10 cellular contexts compared by ENCODE assay signal in the genomic region with DNA sequence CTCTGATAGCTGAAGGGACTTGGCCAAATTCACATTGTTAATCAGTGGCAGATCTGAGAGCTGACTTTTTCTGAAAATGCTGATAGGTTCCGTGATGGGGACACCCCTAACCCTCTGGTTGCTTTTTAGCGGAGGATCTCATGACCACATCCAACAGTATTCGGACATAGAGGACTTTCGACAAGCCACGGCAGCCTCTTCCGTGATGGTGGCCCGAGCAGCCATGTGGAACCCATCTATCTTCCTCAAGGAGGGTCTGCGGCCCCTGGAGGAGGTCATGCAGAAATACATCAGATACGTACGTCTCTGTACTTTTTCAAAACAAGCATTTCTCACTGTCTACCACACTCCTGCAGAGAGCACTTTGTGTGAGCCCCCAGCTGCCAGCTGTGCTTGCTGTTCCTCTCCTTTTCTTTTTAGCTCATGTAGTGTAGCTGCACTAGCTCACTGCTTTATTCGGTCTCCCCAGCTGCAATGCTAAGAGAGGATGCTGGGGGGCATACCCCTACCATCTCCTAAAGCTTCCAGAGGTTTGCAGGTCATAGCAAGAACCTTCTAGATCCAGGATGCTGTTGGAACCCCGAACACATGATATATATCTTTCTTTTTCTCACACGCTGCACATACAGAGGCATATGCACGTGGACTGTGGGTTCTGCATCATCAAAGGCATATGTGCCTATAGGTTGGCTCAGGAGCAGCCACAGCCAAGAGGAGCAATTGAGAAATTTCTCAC. TPM values are rescaled to one million over a fixed set of nuclear protein-coding genes. Genes with fewer than 3 reads are reported as not detected.
A peak's percentile ranks its signal among the peaks of the same experiment; 100 is the strongest.
DNase-seq lines count a peak whose midpoint lies in the region; ATAC-seq and TF ChIP-seq lines count a peak whose summit lies in the region.
"Had no signal": no experiment of that assay in that cellular context is flagged by ENCODE, and none has a peak within 500 bp of the region (broad histone marks: within the 10 kb centered on the region; RNA-seq: fewer than 3 reads in every experiment).

No MANE protein-coding gene starts in this region.

- POLR2A ChIA-PET in activated CD8-positive, alpha-beta T cell treated with anti-CD3 and anti-CD28 coated beads for 36 hours (lab: Charles Lee) = interaction anchor here (1.0 to 4.5 kb wide), 6 partner anchors 9 to 95 kb away, joined by 3 to 16 read pairs (median 4); a partner anchor contains a TSS

- no peaks in the 10 kb centered on the region for H3K9me3 ChIP-seq in psoas muscle
- no peaks in the 10 kb centered on the region for H3K9me3 ChIP-seq in testis
- no peaks in the 10 kb centered on the region for H3K9me3 ChIP-seq in mesenchymal stem cell (ENCODE audit: control insufficient read depth, low read length)
- H3K9me3 ChIP-seq: MG63 had no signal

- H2AK5ac ChIP-seq in mesenchymal stem cell (ENCODE audit: low read length, severe bottlenecking) = no peak overlapping the region

- no peak overlapping the region for H3K23ac ChIP-seq in mesenchymal stem cell (ENCODE audit: low read length in 2 of 2)

- peaks cover 74% of the 10 kb centered on the region for H3K36me3 Mint-ChIP-seq in activated CD8-positive, alpha-beta T cell treated with anti-CD3 and anti-CD28 coated beads for 36 hours (ENCODE audit: low read depth)

- no peak overlapping the region for H3K4ac ChIP-seq in mesenchymal stem cell (ENCODE audit: low read depth in 1 of 2, low read length in 2 of 2)

- intact Hi-C loops in activated CD8-positive, alpha-beta T cell treated with anti-CD3 and anti-CD28 coated beads for 36 hours (cut with micrococcal nuclease) = no loop called here
- intact Hi-C loops in psoas muscle (cut with DNase I) (loop anchor here (5.0 to 10.0 kb wide), 2 partner anchors 156 to 244 kb away; a partner anchor contains a TSS), testis (cut with DNase I; ENCODE audit: low total_unique reads) (no loop called here)

- no peak overlapping the region for H3K9ac ChIP-seq in mesenchymal stem cell (ENCODE audit: low read length)

- no peak overlapping the region for H3K4me3 Mint-ChIP-seq in activated CD8-positive, alpha-beta T cell treated with anti-CD3 and anti-CD28 coated beads for 36 hours

- in situ Hi-C loops in GM13976 (cut with MboI; ENCODE audit: low sequenced_read_pairs, unreplicated experiment) = no loop called here

- H3K4me1 ChIP-seq in psoas muscle (peaks cover 71% of the 10 kb centered on the region), testis (peaks cover 29% of the 10 kb centered on the region), mesenchymal stem cell (ENCODE audit: control insufficient read depth, insufficient read depth, low read depth, low read length) (peaks cover 27% of the 10 kb centered on the region)

- 89 to 96% (median 92%) methylated on average over 14 of the region's 14 CpGs for WGBS in psoas muscle, 3 donors
- WGBS in testis, 2 donors = 88 to 90% methylated on average over 14 of the region's 14 CpGs
- WGBS in mesenchymal stem cell = 91% methylated on average over 14 of the region's 14 CpGs

- H2BK15ac ChIP-seq in mesenchymal stem cell (ENCODE audit: low read depth, poor library complexity, severe bottlenecking) = no peak overlapping the region

- H2BK120ac ChIP-seq in mesenchymal stem cell (ENCODE audit: low read depth, low read length) = no peak overlapping the region

- no peak for TF ChIP-seq POLR2A in testis (IDR thresholded peaks at IDR 0.05)

- H3K14ac ChIP-seq in mesenchymal stem cell (ENCODE audit: low read length in 2 of 2) = no peak overlapping the region

- H3K27me3 ChIP-seq in psoas muscle (ENCODE audit: insufficient read depth in 3 of 3, low read length in 2 of 3) (no peaks in the 10 kb centered on the region), testis (no peaks in the 10 kb centered on the region), mesenchymal stem cell (ENCODE audit: control insufficient read depth in 1 of 2, insufficient read depth in 1 of 2, low read length in 2 of 2) (no peaks in the 10 kb centered on the region)
- H3K27me3 ChIP-seq: MG63 had no signal

- no peaks in the 10 kb centered on the region for H3K9me3 Mint-ChIP-seq in activated CD8-positive, alpha-beta T cell treated with anti-CD3 and anti-CD28 coated beads for 36 hours

- H3K36me3 ChIP-seq in psoas muscle (ENCODE audit: insufficient read depth in 1 of 2, low read depth in 1 of 2) = peaks cover 0 to 20% of the 10 kb centered on the region in 2 donors
- H3K36me3 ChIP-seq in testis (ENCODE audit: low read depth, missing control alignments) = no peaks in the 10 kb centered on the region
- H3K36me3 ChIP-seq in mesenchymal stem cell (ENCODE audit: control insufficient read depth in 1 of 2, insufficient read depth in 2 of 2, low read depth in 1 of 2, low read length in 2 of 2) = peaks cover 44 to 55% of the 10 kb centered on the region in 2 experiments
- H3K36me3 ChIP-seq: MG63 had no signal

- DNase-seq in GM13976 (ENCODE audit: low spot score) = peak; percentile 56
- peak; percentile 45 for DNase-seq in activated CD8-positive, alpha-beta T cell treated with anti-CD3 and anti-CD28 coated beads for 36 hours
- no peak for DNase-seq in psoas muscle
- no peak for DNase-seq in testis
- no peak for DNase-seq in mesenchymal stem cell
- no peak for DNase-seq in NCI-H1105 (lab: John Stamatoyannopoulos, UW)
- DNase-seq: activated gamma-delta T cell, MG63 had no signal

- H3K18ac ChIP-seq in mesenchymal stem cell (ENCODE audit: low read depth in 1 of 2, low read length in 2 of 2) = no peak overlapping the region

- CTCF ChIA-PET in activated CD8-positive, alpha-beta T cell treated with anti-CD3 and anti-CD28 coated beads for 36 hours (lab: Charles Lee) = interaction anchor here (0.9 to 1.5 kb wide), 4 partner anchors 9 to 77 kb away, joined by 3 to 6 read pairs (median 4); no protein-coding TSS in a partner anchor

- peak overlapping the region; percentile 81 for H3K27ac ChIP-seq in psoas muscle
- no peak overlapping the region for H3K27ac ChIP-seq in testis
- H3K27ac ChIP-seq in mesenchymal stem cell (ENCODE audit: low read length, poor library complexity, severe bottlenecking) = no peak overlapping the region

- H2AFZ ChIP-seq in mesenchymal stem cell (ENCODE audit: low read depth, low read length) = no peak overlapping the region

- H3K4me1 Mint-ChIP-seq in activated CD8-positive, alpha-beta T cell treated with anti-CD3 and anti-CD28 coated beads for 36 hours (ENCODE audit: low read depth) = peaks cover 67% of the 10 kb centered on the region

- no peak overlapping the region for H2BK12ac ChIP-seq in mesenchymal stem cell (ENCODE audit: low read length in 2 of 2)

- H3K4me3 ChIP-seq in psoas muscle = no peak overlapping the region
- no peak overlapping the region for H3K4me3 ChIP-seq in testis
- H3K4me3 ChIP-seq in mesenchymal stem cell (ENCODE audit: insufficient read depth in 1 of 2, low read depth in 1 of 2, low read length in 2 of 2) = no peak overlapping the region
- H3K4me3 ChIP-seq: MG63 had no signal

- no peak overlapping the region for H2BK5ac ChIP-seq in mesenchymal stem cell (ENCODE audit: low read depth, low read length, poor library complexity, severe bottlenecking)

- peak; percentile 33 for ATAC-seq in HG02588 (IDR thresholded peaks at IDR 0.05; ENCODE audit: unreplicated experiment)
- ATAC-seq in activated CD8-positive, alpha-beta T cell treated with anti-CD3 and anti-CD28 coated beads for 36 hours = no peak
- no peak for ATAC-seq in psoas muscle

- no peak overlapping the region for H3K4me2 ChIP-seq in mesenchymal stem cell (ENCODE audit: low read length, poor library complexity, severe bottlenecking)

- H3K27me3 Mint-ChIP-seq in activated CD8-positive, alpha-beta T cell treated with anti-CD3 and anti-CD28 coated beads for 36 hours = no peaks in the 10 kb centered on the region

- H4K91ac ChIP-seq in mesenchymal stem cell (ENCODE audit: low read length) = no peak overlapping the region

- H3K79me1 ChIP-seq in mesenchymal stem cell (replicated peaks; ENCODE audit: low read length, poor library complexity, severe bottlenecking) = no peaks in the 10 kb centered on the region

- TF ChIP-seq CTCF in GM13976 (IDR thresholded peaks at IDR 0.05; ENCODE audit: borderline replicate concordance, control extremely low read depth, extremely low read depth, insufficient read depth, missing control alignments) = no peak
- TF ChIP-seq CTCF in activated CD8-positive, alpha-beta T cell treated with anti-CD3 and anti-CD28 coated beads for 36 hours (IDR thresholded peaks at IDR 0.05) = no peak
- no peak for TF ChIP-seq CTCF in psoas muscle (IDR thresholded peaks at IDR 0.05)
- no peak for TF ChIP-seq CTCF in testis (IDR thresholded peaks at IDR 0.05)

- no peak overlapping the region for H4K8ac ChIP-seq in mesenchymal stem cell (ENCODE audit: low read length)

- peak overlapping the region; percentile 86 for H3K27ac Mint-ChIP-seq in activated CD8-positive, alpha-beta T cell treated with anti-CD3 and anti-CD28 coated beads for 36 hours

RNA-seq across cellular contexts. Expression of a gene that starts 14.2 kb away (rescaled TPM):
- total RNA-seq in activated CD8-positive, alpha-beta T cell treated with anti-CD3 and anti-CD28 coated beads for 36 hours = 100 to 1,000 TPM; 102 to 104 TPM
- total RNA-seq in psoas muscle (10 to 100 TPM; 40.8 to 53.5 (median 44.0) TPM), testis (100 to 1,000 TPM in 1 of 2 donors, 10 to 100 TPM in 1; 94.7 to 115 TPM)
- polyA plus RNA-seq in psoas muscle (10 to 100 TPM in 2 of 3 donors, 1 to 10 TPM in 1; 9.8 to 43.1 (median 17.3) TPM), testis (ENCODE audit: insufficient read depth, low read depth, low replicate concordance) (78.0 TPM)
- polyA plus RNA-seq in mesenchymal stem cell (2013, experiment 1 of 2) = 11.8 TPM
- polyA plus RNA-seq in mesenchymal stem cell (2013, experiment 2 of 2) = 11.8 TPM

RNA-seq across cellular contexts. Expression of a gene that starts 47.9 kb away (rescaled TPM):
- total RNA-seq in activated CD8-positive, alpha-beta T cell treated with anti-CD3 and anti-CD28 coated beads for 36 hours = 10 to 100 TPM; 34.2 to 35.1 TPM
- 10 to 100 TPM in 2 of 4 donors, 1 to 10 TPM in 2; 7.0 to 10.5 (median 9.8) TPM for total RNA-seq in psoas muscle
- polyA plus RNA-seq in psoas muscle = 10 to 100 TPM in 1 of 3 donors, 1 to 10 TPM in 2; 3.4 to 15.1 (median 9.5) TPM
- total RNA-seq in testis = 10 to 100 TPM; 24.6 to 32.4 TPM
- polyA plus RNA-seq in testis (ENCODE audit: insufficient read depth, low read depth, low replicate concordance) = 62.5 TPM
- polyA plus RNA-seq in mesenchymal stem cell (2013, experiment 1 of 2) = 5.1 TPM
- 5.3 TPM for polyA plus RNA-seq in mesenchymal stem cell (2013, experiment 2 of 2)

RNA-seq across cellular contexts. Expression of a gene that starts 47.9 kb away (rescaled TPM):
- 10 to 100 TPM; 16.6 to 17.3 TPM for total RNA-seq in activated CD8-positive, alpha-beta T cell treated with anti-CD3 and anti-CD28 coated beads for 36 hours
- 10 to 100 TPM; 10.0 to 19.3 (median 14.4) TPM for total RNA-seq in psoas muscle
- 10 to 100 TPM; 11.9 to 20.2 (median 12.6) TPM for polyA plus RNA-seq in psoas muscle
- 10 to 100 TPM; 19.1 to 19.9 TPM for total RNA-seq in testis
- polyA plus RNA-seq in testis (ENCODE audit: insufficient read depth, low read depth, low replicate concordance) = 18.6 TPM
- 4.4 TPM for polyA plus RNA-seq in mesenchymal stem cell (2013, experiment 1 of 2)
- polyA plus RNA-seq in mesenchymal stem cell (2013, experiment 2 of 2) = 4.6 TPM

RNA-seq across cellular contexts. Expression of a gene that starts 55.3 kb away (rescaled TPM):
- not detected for total RNA-seq in activated CD8-positive, alpha-beta T cell treated with anti-CD3 and anti-CD28 coated beads for 36 hours
- not detected for total RNA-seq in psoas muscle
- under 1 TPM in 1 of 3 donors, not detected in 2; 0.05 TPM for polyA plus RNA-seq in psoas muscle
- total RNA-seq in testis = 1 to 10 TPM; 2.4 to 4.1 TPM
- 3.2 TPM for polyA plus RNA-seq in testis (ENCODE audit: insufficient read depth, low read depth, low replicate concordance)
- polyA plus RNA-seq in mesenchymal stem cell (2013, experiment 1 of 2) = not detected
- polyA plus RNA-seq in mesenchymal stem cell (2013, experiment 2 of 2) = not detected
- total RNA-seq: T-helper 2 cell treated with Interferon-gamma antibody and Interleukin-4, amounts not matched to agents 100 ng/mL and 5 ng/mL, for 36 hours had no signal

Comparison
In these comparisons a context has a peak if more than half of its experiments do, and no peak if none do; other contexts are left out.
1. DNase-seq: peak in GM13976 (single experiment) and activated CD8-positive, alpha-beta T cell treated with anti-CD3 and anti-CD28 coated beads for 36 hours (single experiment); none in psoas muscle (0 of 2), testis (single experiment), mesenchymal stem cell (single experiment) and NCI-H1105 (single experiment).
2. intact Hi-C loops: an anchor here in psoas muscle (5.0 to 10.0 kb wide); none called in activated CD8-positive, alpha-beta T cell treated with anti-CD3 and anti-CD28 coated beads for 36 hours and testis.